In the genomic region with DNA sequence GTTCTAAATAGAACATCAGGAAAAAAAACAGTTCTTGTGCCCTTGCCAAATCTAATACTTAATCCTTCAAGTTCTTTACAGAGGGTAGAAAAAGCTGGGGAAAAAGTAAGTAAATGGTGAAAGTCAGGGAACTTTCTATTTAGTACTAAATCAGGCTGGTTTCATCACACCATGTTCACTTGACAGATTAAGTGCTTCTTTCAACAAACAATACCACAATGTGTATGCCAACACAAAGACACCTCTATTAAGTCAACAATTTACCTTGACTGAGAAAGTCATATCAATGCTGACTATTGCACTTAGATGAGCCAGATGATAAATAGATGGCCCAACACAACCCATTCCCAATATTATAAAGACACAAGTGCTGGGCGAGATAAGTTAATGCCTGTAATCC, we compare ENCODE assay signal across 16 cellular contexts.
"Had no signal": no experiment of that assay in that cellular context is flagged by ENCODE, and none has a peak within 500 bp of the region (broad histone marks: within the 10 kb centered on the region; RNA-seq: fewer than 3 reads in every experiment).

No MANE protein-coding gene starts in this region.

- H3K27me3 ChIP-seq: adrenal gland, esophagus muscularis mucosa, ovary had no signal

- H3K36me3 ChIP-seq: ovary had no signal

- DNase-seq: activated CD4-positive, CD25-positive, alpha-beta regulatory T cell treated with anti-CD3 and anti-CD28 coated beads, Interleukin-2, amount 50 U/mL, for 72 hours; activated gamma-delta T cell treated with Interleukin-2 at 50 U/mL for 16 hours; adrenal gland; dermis blood vessel endothelial cell; effector memory CD4-positive, alpha-beta T cell; natural killer cell; ovary; stimulated activated CD4-positive, alpha-beta T cell treated with anti-CD3 and anti-CD28 coated beads, Interleukin-2, amount 100 ng/mL, for 24 hours; stimulated activated naive CD8-positive, alpha-beta T cell treated with anti-CD3 and anti-CD28 coated beads, Interleukin-15, amount 100 ng/mL, for 72 hours; SW 1271; T-helper 2 cell; trophoblast cell had no signal

- H3K4me3 ChIP-seq: adrenal gland, esophagus muscularis mucosa, ovary had no signal

- H3K27ac ChIP-seq: adrenal gland, esophagus muscularis mucosa, ovary, VCaP had no signal

- H3K9me3 ChIP-seq: adrenal gland, esophagus muscularis mucosa, ovary had no signal

- FAIRE-seq: bronchial epithelial cell, endothelial cell of umbilical vein had no signal
